Comparison of ENCODE assay signal across 14 cellular contexts in the genomic region with DNA sequence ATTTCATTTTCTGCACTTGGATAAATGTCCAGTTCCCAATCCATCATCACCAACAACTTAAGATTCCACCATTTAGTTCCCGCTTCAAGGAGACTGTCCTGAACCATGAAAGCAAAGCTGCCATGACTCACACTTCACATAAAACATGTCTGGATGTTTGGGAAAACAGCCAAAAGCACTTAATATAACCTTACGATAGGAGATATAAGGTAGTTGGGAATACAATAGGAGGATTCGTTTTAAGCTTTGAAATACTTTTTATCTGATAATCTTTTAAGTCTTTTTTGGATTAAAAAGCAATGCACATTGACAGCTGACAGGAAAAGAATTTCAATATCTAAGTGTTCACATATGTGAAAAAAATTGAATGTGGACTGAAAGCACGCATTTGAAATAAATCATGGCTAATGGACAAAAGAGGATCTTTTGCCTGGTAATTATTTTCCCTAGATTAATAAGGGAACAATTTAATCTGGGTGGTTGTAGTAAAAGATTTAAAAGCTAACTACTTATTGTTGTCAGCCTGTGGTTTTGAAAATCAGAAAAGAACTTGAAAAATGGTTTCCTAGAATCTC. TPM values are rescaled to one million over a fixed set of nuclear protein-coding genes. Genes with fewer than 3 reads are reported as not detected.
DNase-seq lines count a peak whose midpoint lies in the region; ATAC-seq, FAIRE-seq and TF ChIP-seq lines count a peak whose summit lies in the region.
"Had no signal": no experiment of that assay in that cellular context is flagged by ENCODE, and none has a peak within 500 bp of the region (broad histone marks: within the 10 kb centered on the region; RNA-seq: fewer than 3 reads in every experiment).

No MANE protein-coding gene starts in this region.

- TF ChIP-seq CTCF in fibroblast of mammary gland (conservative IDR thresholded peaks at IDR 0.05; ENCODE audit: control insufficient read depth, insufficient read depth, low read depth, low read length), result no peak
- no peak for TF ChIP-seq CTCF in sigmoid colon (IDR thresholded peaks at IDR 0.05)

- DNase-seq in DMS79 treated with DMSO at 0.1 percent for 48 hours (lab: John Stamatoyannopoulos, UW) (peak; percentile 25), NCI-H69 (lab: John Stamatoyannopoulos, UW) (peak; percentile 54), fibroblast of mammary gland (ENCODE audit: low read depth) (peak; percentile 88), sigmoid colon (no peak), GM19239 (ENCODE audit: insufficient read length, low spot score) (no peak)
- no peak for DNase-seq in activated CD8-positive, alpha-beta T cell treated with anti-CD3 and anti-CD28 coated beads, Interleukin-2, amount 10 ng/mL, durations not matched to agents 7 days and 5 days
- DNase-seq in activated naive CD4-positive, alpha-beta T cell treated with anti-CD3 and anti-CD28 coated beads, Interleukin-2, amount 50 U/mL, for 72 hours (ENCODE audit: low spot score in 2 of 2), result no peak
- DNase-seq in activated CD4-positive, alpha-beta T cell treated with anti-CD3 and anti-CD28 coated beads, Interleukin-2, amount 50 U/mL, for 48 hours, result no peak
- DNase-seq: activated naive CD4-positive, alpha-beta T cell treated with Interleukin-2 at 50 U/mL for 16 hours; GDM1; nephron progenitor cell; WERI-Rb-1 had no signal

- H3K4me1 Mint-ChIP-seq in activated CD8-positive, alpha-beta T cell treated with anti-CD3 and anti-CD28 coated beads, Interleukin-2, amount 10 ng/mL, durations not matched to agents 7 days and 5 days (ENCODE audit: low read depth), result no peaks in the 10 kb centered on the region

- H3K27ac ChIP-seq in sigmoid colon, result peak overlapping the region in 3 of 4 donors; percentile 21 to 84 (median 28)
- H3K27ac ChIP-seq: WERI-Rb-1 had no signal

- H3K4me1 ChIP-seq in sigmoid colon, result peaks cover 0 to 75% (median 50%) of the 10 kb centered on the region in 4 donors

- H3K9me3 Mint-ChIP-seq in activated CD8-positive, alpha-beta T cell treated with anti-CD3 and anti-CD28 coated beads, Interleukin-2, amount 10 ng/mL, durations not matched to agents 7 days and 5 days (ENCODE audit: insufficient read depth), result no peaks in the 10 kb centered on the region
- no peaks in the 10 kb centered on the region for H3K9me3 Mint-ChIP-seq in activated naive CD4-positive, alpha-beta T cell treated with anti-CD3 and anti-CD28 coated beads, Interleukin-2, amount 50 U/mL, for 72 hours
- H3K9me3 Mint-ChIP-seq: nephron progenitor cell had no signal

- ATAC-seq in activated CD8-positive, alpha-beta T cell treated with anti-CD3 and anti-CD28 coated beads, Interleukin-2, amount 10 ng/mL, durations not matched to agents 7 days and 5 days, result no peak
- no peak for ATAC-seq in activated naive CD4-positive, alpha-beta T cell treated with anti-CD3 and anti-CD28 coated beads, Interleukin-2, amount 50 U/mL, for 72 hours
- ATAC-seq: HepG2 had no signal

- no peaks in the 10 kb centered on the region for H3K27me3 ChIP-seq in sigmoid colon

- no peak for TF ChIP-seq EP300 in sigmoid colon (IDR thresholded peaks at IDR 0.05)

- no peaks in the 10 kb centered on the region for H3K36me3 Mint-ChIP-seq in activated CD8-positive, alpha-beta T cell treated with anti-CD3 and anti-CD28 coated beads, Interleukin-2, amount 10 ng/mL, durations not matched to agents 7 days and 5 days (ENCODE audit: low read depth)
- H3K36me3 Mint-ChIP-seq in activated naive CD4-positive, alpha-beta T cell treated with anti-CD3 and anti-CD28 coated beads, Interleukin-2, amount 50 U/mL, for 72 hours, result no peaks in the 10 kb centered on the region

- no peaks in the 10 kb centered on the region for H3K36me3 ChIP-seq in sigmoid colon
- H3K36me3 ChIP-seq: WERI-Rb-1 had no signal

- POLR2A ChIA-PET in activated CD8-positive, alpha-beta T cell treated with anti-CD3 and anti-CD28 coated beads, Interleukin-2, amount 10 ng/mL, durations not matched to agents 7 days and 5 days (lab: Charles Lee), result no interaction called here

- WGBS in sigmoid colon, 2 donors, result 53 to 69% methylated on average over 4 of the region's 4 CpGs

- CTCF ChIA-PET in activated CD8-positive, alpha-beta T cell treated with anti-CD3 and anti-CD28 coated beads, Interleukin-2, amount 10 ng/mL, durations not matched to agents 7 days and 5 days (lab: Charles Lee), result interaction anchor here (0.6 kb wide), 1 partner anchor 549 kb away, joined by 3 read pairs; no protein-coding TSS in a partner anchor

- no peaks in the 10 kb centered on the region for H3K9me3 ChIP-seq in sigmoid colon

- no peak overlapping the region for H3K27ac Mint-ChIP-seq in activated CD8-positive, alpha-beta T cell treated with anti-CD3 and anti-CD28 coated beads, Interleukin-2, amount 10 ng/mL, durations not matched to agents 7 days and 5 days
- no peak overlapping the region for H3K27ac Mint-ChIP-seq in activated naive CD4-positive, alpha-beta T cell treated with anti-CD3 and anti-CD28 coated beads, Interleukin-2, amount 50 U/mL, for 72 hours
- H3K27ac Mint-ChIP-seq: nephron progenitor cell had no signal

- no peak overlapping the region for H3K4me3 Mint-ChIP-seq in activated CD8-positive, alpha-beta T cell treated with anti-CD3 and anti-CD28 coated beads, Interleukin-2, amount 10 ng/mL, durations not matched to agents 7 days and 5 days
- H3K4me3 Mint-ChIP-seq: nephron progenitor cell had no signal

- intact Hi-C loops in sigmoid colon (cut with DNase I), result no loop called here

- H3K4me3 ChIP-seq in fibroblast of mammary gland (ENCODE audit: control insufficient read depth, low read depth, low read length) (no peak overlapping the region), sigmoid colon (no peak overlapping the region)

- peaks cover 34% of the 10 kb centered on the region for H3K27me3 Mint-ChIP-seq in activated CD8-positive, alpha-beta T cell treated with anti-CD3 and anti-CD28 coated beads, Interleukin-2, amount 10 ng/mL, durations not matched to agents 7 days and 5 days (ENCODE audit: low read depth)

- no peak for FAIRE-seq in GM19239 (lab: Jason Lieb, UNC)
- FAIRE-seq: HepG2 had no signal

- TF ChIP-seq POLR2A in sigmoid colon (IDR thresholded peaks at IDR 0.05), result no peak

RNA-seq across cellular contexts. Expression of a gene that starts 17.3 kb away (rescaled TPM):
- 100 to 1,000 TPM in 2 of 4 donors, 10 to 100 TPM in 2; 49.2 to 178 (median 91.6) TPM for total RNA-seq in sigmoid colon
- 100 to 1,000 TPM in 1 of 3 donors, 10 to 100 TPM in 2; 48.6 to 106 (median 65.3) TPM for polyA plus RNA-seq in sigmoid colon
- total RNA-seq in activated CD8-positive, alpha-beta T cell treated with anti-CD3 and anti-CD28 coated beads, Interleukin-2, amount 10 ng/mL, durations not matched to agents 7 days and 5 days, result not detected
- not detected for total RNA-seq in activated naive CD4-positive, alpha-beta T cell treated with anti-CD3 and anti-CD28 coated beads, Interleukin-2, amount 50 U/mL, for 72 hours

RNA-seq across cellular contexts. Expression of a gene that starts 56.7 kb away (rescaled TPM):
- not detected for total RNA-seq in sigmoid colon
- not detected for polyA plus RNA-seq in sigmoid colon
- total RNA-seq in activated CD8-positive, alpha-beta T cell treated with anti-CD3 and anti-CD28 coated beads, Interleukin-2, amount 10 ng/mL, durations not matched to agents 7 days and 5 days, result not detected
- total RNA-seq in activated naive CD4-positive, alpha-beta T cell treated with anti-CD3 and anti-CD28 coated beads, Interleukin-2, amount 50 U/mL, for 72 hours, result not detected
- total RNA-seq: epithelial cell of proximal tubule, HepG2 had no signal
- polyA plus RNA-seq: HepG2 had no signal

Comparison
In these comparisons a context has a peak if more than half of its experiments do, and no peak if none do; other contexts are left out.
1. DNase-seq: peak in DMS79 treated with DMSO at 0.1 percent for 48 hours (single experiment), NCI-H69 (single experiment) and fibroblast of mammary gland (single experiment); none in sigmoid colon (single experiment), GM19239 (single experiment), activated CD8-positive, alpha-beta T cell treated with anti-CD3 and anti-CD28 coated beads, Interleukin-2, amount 10 ng/mL, durations not matched to agents 7 days and 5 days (single experiment), activated naive CD4-positive, alpha-beta T cell treated with anti-CD3 and anti-CD28 coated beads, Interleukin-2, amount 50 U/mL, for 72 hours (0 of 2) and activated CD4-positive, alpha-beta T cell treated with anti-CD3 and anti-CD28 coated beads, Interleukin-2, amount 50 U/mL, for 48 hours (0 of 2).
2. RNA of a gene that starts 17.3 kb away (total RNA-seq): 49.2 to 178 TPM in sigmoid colon; not detected in activated CD8-positive, alpha-beta T cell treated with anti-CD3 and anti-CD28 coated beads, Interleukin-2, amount 10 ng/mL, durations not matched to agents 7 days and 5 days and not detected in activated naive CD4-positive, alpha-beta T cell treated with anti-CD3 and anti-CD28 coated beads, Interleukin-2, amount 50 U/mL, for 72 hours; every median in the first group is over 10 times any median in the second.